In genomic region chr13:109156181-109156935, GRCh38 we compare ENCODE assay signal across 10 cellular contexts.
DNase-seq lines count a peak whose midpoint lies in the region; ATAC-seq lines count a peak whose summit lies in the region.
"Had no signal": no experiment of that assay in that cellular context is flagged by ENCODE, and none has a peak within 500 bp of the region (broad histone marks: within the 10 kb centered on the region; RNA-seq: fewer than 3 reads in every experiment).

No MANE protein-coding gene starts in this region.

- H3K23ac ChIP-seq in mesendoderm (ENCODE audit: low read length): no peak overlapping the region

- H3K4me3 ChIP-seq in mesendoderm (ENCODE audit: low read length) (no peak overlapping the region), aorta (ENCODE audit: low read length in 2 of 2) (no peak overlapping the region)
- H3K4me3 ChIP-seq: pancreas had no signal

- ATAC-seq in Right ventricle myocardium superior (ENCODE audit: poor library complexity) (peak; percentile 88), aorta (ENCODE audit: low FRiP score) (peak; percentile 63), GM19324 (IDR thresholded peaks at IDR 0.05; ENCODE audit: low FRiP score, unreplicated experiment) (no peak)

- H3K18ac ChIP-seq in mesendoderm (ENCODE audit: low read length): no peak overlapping the region

- no peak overlapping the region for H2BK120ac ChIP-seq in mesendoderm (ENCODE audit: low read depth, low read length)

- H3K36me3 ChIP-seq in mesendoderm (ENCODE audit: control insufficient read depth, insufficient read depth, low read length): no peaks in the 10 kb centered on the region
- H3K36me3 ChIP-seq in aorta (ENCODE audit: control insufficient read depth in 1 of 2, insufficient read depth in 2 of 2, low read length in 1 of 2): no peaks in the 10 kb centered on the region
- H3K36me3 ChIP-seq: pancreas had no signal

- peak overlapping the region; percentile 30 for H3K56ac ChIP-seq in mesendoderm (ENCODE audit: low read length)

- DNase-seq in Right ventricle myocardium superior: peak; percentile 59
- no peak for DNase-seq in cardiac septum (ENCODE audit: low spot score)
- DNase-seq in dedifferentiated amniotic fluid mesenchymal stem cell (ENCODE audit: extremely low spot score): peak; percentile 93
- DNase-seq in mesendoderm: peak; percentile 55
- DNase-seq in aorta: peak; percentile 63 to 86
- no peak for DNase-seq in DMS 273 treated with DMSO at 0.1 percent for 48 hours (lab: John Stamatoyannopoulos, UW)
- no peak for DNase-seq in D341Med (ENCODE audit: low spot score)
- DNase-seq: 8988T, pancreas had no signal

- H3K9ac ChIP-seq in mesendoderm (ENCODE audit: low read length): no peak overlapping the region

- H3K27ac ChIP-seq in mesendoderm (ENCODE audit: low read depth, low read length) (peak overlapping the region; percentile 50), aorta (ENCODE audit: low read depth in 1 of 2, low read length in 2 of 2) (peak overlapping the region; percentile 34 to 97)
- H3K27ac ChIP-seq: pancreas had no signal

- no peaks in the 10 kb centered on the region for H3K79me2 ChIP-seq in mesendoderm (ENCODE audit: control insufficient read depth, insufficient read depth, low read length)

- no peaks in the 10 kb centered on the region for H3K79me1 ChIP-seq in mesendoderm (ENCODE audit: low read length)

- no CpG with 5 or more reads among the region's 16 CpGs for WGBS in mesendoderm (ENCODE audit: extremely low coverage, insufficient coverage, low lambda C conversion rate)
- WGBS in aorta, 2 donors: 3 to 7% methylated on average over 16 of the region's 16 CpGs

- no peaks in the 10 kb centered on the region for H3K27me3 ChIP-seq in mesendoderm (ENCODE audit: insufficient read depth, low read length, poor library complexity)
- no peaks in the 10 kb centered on the region for H3K27me3 ChIP-seq in aorta (ENCODE audit: control insufficient read depth in 1 of 2, insufficient read depth in 2 of 2, low read length in 1 of 2)
- H3K27me3 ChIP-seq: pancreas had no signal

- H3K9me3 ChIP-seq in aorta (ENCODE audit: control insufficient read depth, low read length): no peaks in the 10 kb centered on the region
- H3K9me3 ChIP-seq: pancreas had no signal

- H3K4me2 ChIP-seq in mesendoderm (ENCODE audit: low read length): no peak overlapping the region

- H3K4ac ChIP-seq in mesendoderm (ENCODE audit: low read depth, low read length): peak overlapping the region; percentile 39

- H3K4me1 ChIP-seq in mesendoderm (ENCODE audit: control insufficient read depth, low read depth, low read length) (no peaks in the 10 kb centered on the region), aorta (ENCODE audit: control insufficient read depth in 1 of 2, insufficient read depth in 2 of 2, low read length in 2 of 2) (peaks cover 3 to 7% of the 10 kb centered on the region in 2 donors)
- H3K4me1 ChIP-seq: pancreas had no signal

- H4K8ac ChIP-seq in mesendoderm (ENCODE audit: low read depth, low read length): no peak overlapping the region

- H2BK5ac ChIP-seq in mesendoderm (ENCODE audit: low read length): no peak overlapping the region

- intact Hi-C loops in Right ventricle myocardium superior (cut with DNase I): no loop called here
- intact Hi-C loops in cardiac septum (cut with DNase I): no loop called here
- intact Hi-C loops in aorta (cut with DNase I): loop anchor here (5.0 to 10.0 kb wide), 5 partner anchors 86 to 298 kb away; no protein-coding TSS in a partner anchor

- H2AK5ac ChIP-seq in mesendoderm (ENCODE audit: low read length): no peak overlapping the region

- H4K5ac ChIP-seq in mesendoderm (ENCODE audit: low read length): no peak overlapping the region

- no peak overlapping the region for H2BK15ac ChIP-seq in mesendoderm (replicated peaks; ENCODE audit: low read depth)

Comparison
In these comparisons a context has a peak if more than half of its experiments do, and no peak if none do; other contexts are left out.
1. DNase-seq: peak in Right ventricle myocardium superior (single experiment), dedifferentiated amniotic fluid mesenchymal stem cell (single experiment), mesendoderm (single experiment) and aorta (2 of 2); none in cardiac septum (single experiment), DMS 273 treated with DMSO at 0.1 percent for 48 hours (single experiment) and D341Med (single experiment).
2. intact Hi-C loops: an anchor here in aorta (5.0 to 10.0 kb wide); none called in Right ventricle myocardium superior and cardiac septum.